Comparison of ENCODE assay signal across 10 cellular contexts in genomic region chr12:4293299-4293941, GRCh38. TPM values are rescaled to one million over a fixed set of nuclear protein-coding genes. Genes with fewer than 3 reads are reported as not detected.
DNase-seq lines count a peak whose midpoint lies in the region; ATAC-seq, FAIRE-seq and TF ChIP-seq lines count a peak whose summit lies in the region.
"Had no signal": no experiment of that assay in that cellular context is flagged by ENCODE, and none has a peak within 500 bp of the region (broad histone marks: within the 10 kb centered on the region; RNA-seq: fewer than 3 reads in every experiment).

No MANE protein-coding gene starts in this region.

- no peaks in the 10 kb centered on the region for H3K27me3 Mint-ChIP-seq in CD8-positive, alpha-beta T cell (ENCODE audit: low read depth)
- no peaks in the 10 kb centered on the region for H3K27me3 Mint-ChIP-seq in activated B cell treated with CpG ODN at 0.5 μM for 24 hours
- no peaks in the 10 kb centered on the region for H3K27me3 Mint-ChIP-seq in central memory CD8-positive, alpha-beta T cell
- H3K27me3 Mint-ChIP-seq in neural crest cell (ENCODE audit: low read depth) = no peaks in the 10 kb centered on the region

- peak overlapping the region; percentile 74 for H3K4me3 Mint-ChIP-seq in CD8-positive, alpha-beta T cell
- H3K4me3 Mint-ChIP-seq in activated B cell treated with CpG ODN at 0.5 μM for 24 hours = no peak overlapping the region
- peak overlapping the region; percentile 57 for H3K4me3 Mint-ChIP-seq in central memory CD8-positive, alpha-beta T cell
- peak overlapping the region; percentile 53 for H3K4me3 Mint-ChIP-seq in neural crest cell

- peak overlapping the region; percentile 96 for H3K27ac Mint-ChIP-seq in CD8-positive, alpha-beta T cell
- H3K27ac Mint-ChIP-seq in activated B cell treated with CpG ODN at 0.5 μM for 24 hours (peak overlapping the region; percentile 3), neural crest cell (ENCODE audit: unreplicated experiment) (peak overlapping the region; percentile 87)
- H3K27ac Mint-ChIP-seq in central memory CD8-positive, alpha-beta T cell (ENCODE audit: low read depth) = peak overlapping the region; percentile 91

- ATAC-seq in CD8-positive, alpha-beta T cell = peak; percentile 63
- ATAC-seq in activated B cell treated with CpG ODN at 0.5 μM for 24 hours (ENCODE audit: low read depth) = no peak
- peak; percentile 64 for ATAC-seq in central memory CD8-positive, alpha-beta T cell (replicated peaks; ENCODE audit: extremely low read depth, poor library complexity, severe bottlenecking)
- no peak for ATAC-seq in pancreas
- no peak for ATAC-seq in HG03196 (IDR thresholded peaks at IDR 0.05; ENCODE audit: unreplicated experiment)

- no peaks in the 10 kb centered on the region for H3K27me3 ChIP-seq in CD8-positive, alpha-beta T cell (ENCODE audit: insufficient read depth, low read length)
- H3K27me3 ChIP-seq in pancreas (no peaks in the 10 kb centered on the region), spleen (replicated peaks in 1 of 7) (no peaks in the 10 kb centered on the region)
- H3K27me3 ChIP-seq: BLaER1 had no signal

- no peaks in the 10 kb centered on the region for H3K9me3 ChIP-seq in CD8-positive, alpha-beta T cell (ENCODE audit: low read length)
- H3K9me3 ChIP-seq in pancreas = no peaks in the 10 kb centered on the region
- no peaks in the 10 kb centered on the region for H3K9me3 ChIP-seq in spleen
- H3K9me3 ChIP-seq: BLaER1 had no signal

- WGBS in pancreas, 2 donors = 87 to 90% methylated on average over 14 of the region's 14 CpGs
- WGBS in spleen, 5 donors = 76 to 82% (median 78%) methylated on average over 14 of the region's 14 CpGs

- peaks cover 61% of the 10 kb centered on the region for H3K36me3 ChIP-seq in CD8-positive, alpha-beta T cell (ENCODE audit: insufficient read depth, low read length)
- H3K36me3 ChIP-seq in pancreas (peaks cover 0 to 9% (median 0%) of the 10 kb centered on the region in 3 donors), spleen (peaks cover 0 to 100% (median 47%) of the 10 kb centered on the region in 6 donors)
- H3K36me3 ChIP-seq: BLaER1 had no signal

- TF ChIP-seq CTCF in CD8-positive, alpha-beta T cell (IDR thresholded peaks at IDR 0.05) = no peak
- TF ChIP-seq CTCF in activated B cell treated with CpG ODN at 0.5 μM for 24 hours (IDR thresholded peaks at IDR 0.05) (no peak), neural crest cell (conservative IDR thresholded peaks at IDR 0.05) (no peak), pancreas (IDR thresholded peaks at IDR 0.05) (no peak), spleen (IDR thresholded peaks at IDR 0.05 in 8 of 11, conservative IDR thresholded peaks at IDR 0.05 in 3 of 11) (no peak)

- peaks cover 92% of the 10 kb centered on the region for H3K36me3 Mint-ChIP-seq in CD8-positive, alpha-beta T cell
- H3K36me3 Mint-ChIP-seq in activated B cell treated with CpG ODN at 0.5 μM for 24 hours (ENCODE audit: low read depth) (peaks cover 80% of the 10 kb centered on the region), neural crest cell (ENCODE audit: low read depth) (peaks cover 29% of the 10 kb centered on the region)
- peaks cover 66% of the 10 kb centered on the region for H3K36me3 Mint-ChIP-seq in central memory CD8-positive, alpha-beta T cell (ENCODE audit: insufficient read depth)

- H3K4me1 ChIP-seq in CD8-positive, alpha-beta T cell (ENCODE audit: insufficient read depth, low read length) = peaks cover 47% of the 10 kb centered on the region
- H3K4me1 ChIP-seq in pancreas (no peaks in the 10 kb centered on the region), spleen (peaks cover 0 to 67% (median 21%) of the 10 kb centered on the region in 6 donors)

- CTCF ChIA-PET in CD8-positive, alpha-beta T cell (lab: Charles Lee) = interaction anchor here (1.1 to 2.7 kb wide), 6 partner anchors 10 to 409 kb away, joined by 3 to 15 read pairs (median 5); no protein-coding TSS in a partner anchor
- CTCF ChIA-PET in activated B cell treated with CpG ODN at 0.5 μM for 24 hours (lab: Charles Lee) = no interaction called here

- no peak for TF ChIP-seq POLR2A in spleen (IDR thresholded peaks at IDR 0.05)

- peaks cover 74% of the 10 kb centered on the region for H3K4me1 Mint-ChIP-seq in CD8-positive, alpha-beta T cell (ENCODE audit: low read depth)
- H3K4me1 Mint-ChIP-seq in activated B cell treated with CpG ODN at 0.5 μM for 24 hours (peaks cover 17% of the 10 kb centered on the region), neural crest cell (peaks cover 71% of the 10 kb centered on the region)
- H3K4me1 Mint-ChIP-seq in central memory CD8-positive, alpha-beta T cell = peaks cover 76% of the 10 kb centered on the region

- DNase-seq in CD8-positive, alpha-beta T cell = peak in 2 of 7 experiments; percentile 33 to 36
- DNase-seq in activated B cell treated with CpG ODN at 0.5 μM for 24 hours = no peak
- no peak for DNase-seq in central memory CD8-positive, alpha-beta T cell (ENCODE audit: low spot score in 2 of 2)
- no peak for DNase-seq in neural crest cell (ENCODE audit: low read depth, low spot score)
- no peak for DNase-seq in pancreas
- no peak for DNase-seq in spleen
- no peak for DNase-seq in iPS-NIHi11 (ENCODE audit: low spot score)
- DNase-seq: NCI-H2107 had no signal

- peak overlapping the region; percentile 37 for H3K27ac ChIP-seq in CD8-positive, alpha-beta T cell (ENCODE audit: low read depth, low read length)
- no peak overlapping the region for H3K27ac ChIP-seq in pancreas
- peak overlapping the region in 3 of 8 donors; percentile 30 to 59 (median 34) for H3K27ac ChIP-seq in spleen
- H3K27ac ChIP-seq: BLaER1 had no signal

- H3K4me3 ChIP-seq in CD8-positive, alpha-beta T cell (ENCODE audit: low read depth, low read length) = peak overlapping the region; percentile 17
- H3K4me3 ChIP-seq in pancreas = no peak overlapping the region
- no peak overlapping the region for H3K4me3 ChIP-seq in spleen
- H3K4me3 ChIP-seq: BLaER1 had no signal

- FAIRE-seq in pancreas (lab: Jason Lieb, UNC) = no peak

- intact Hi-C loops in CD8-positive, alpha-beta T cell (cut with DNase I, micrococcal nuclease) = no loop called here
- intact Hi-C loops in activated B cell treated with CpG ODN at 0.5 μM for 24 hours (cut with micrococcal nuclease) (no loop called here), pancreas (cut with DNase I) (no loop called here), spleen (cut with DNase I; ENCODE audit: low total_unique reads) (no loop called here)

- POLR2A ChIA-PET in CD8-positive, alpha-beta T cell (lab: Charles Lee) = interaction anchor here (0.6 to 1.5 kb wide), 4 partner anchors 21 to 36 kb away, joined by 3 to 6 read pairs (median 4); no protein-coding TSS in a partner anchor
- POLR2A ChIA-PET in activated B cell treated with CpG ODN at 0.5 μM for 24 hours (lab: Charles Lee) = interaction anchor here (1.3 kb wide), 1 partner anchor 420 kb away, joined by 3 read pairs; the partner anchor contains the start of gene PARP11

- no peaks in the 10 kb centered on the region for H3K9me3 Mint-ChIP-seq in CD8-positive, alpha-beta T cell
- H3K9me3 Mint-ChIP-seq in activated B cell treated with CpG ODN at 0.5 μM for 24 hours (no peaks in the 10 kb centered on the region), neural crest cell (no peaks in the 10 kb centered on the region)
- no peaks in the 10 kb centered on the region for H3K9me3 Mint-ChIP-seq in central memory CD8-positive, alpha-beta T cell

RNA-seq across cellular contexts. Expression of gene CCND2, which starts 19.9 kb away (rescaled TPM):
- 100 to 1,000 TPM; 155 TPM for total RNA-seq in CD8-positive, alpha-beta T cell
- total RNA-seq in activated B cell treated with CpG ODN at 0.5 μM for 24 hours = 230 and 237 TPM in 2 replicates
- total RNA-seq in neural crest cell = 186 TPM in 2 replicates
- 10 to 100 TPM; 51.5 to 75.6 (median 63.5) TPM for total RNA-seq in pancreas
- 1 to 10 TPM; 6.3 to 9.1 TPM for polyA plus RNA-seq in pancreas
- 100 to 1,000 TPM in 3 of 7 donors, 10 to 100 TPM in 4; 56.1 to 110 (median 65.1) TPM for total RNA-seq in spleen
- polyA plus RNA-seq in spleen = 10 to 100 TPM in 2 of 3 donors, 1 to 10 TPM in 1; 9.4 to 15.2 (median 13.8) TPM

RNA-seq across cellular contexts. Expression of gene TIGAR, which starts 27.6 kb away (rescaled TPM):
- 10 to 100 TPM; 14.0 to 15.8 TPM for total RNA-seq in CD8-positive, alpha-beta T cell
- total RNA-seq in activated B cell treated with CpG ODN at 0.5 μM for 24 hours (10.0 and 10.2 TPM in 2 replicates), neural crest cell (15.4 and 18.1 TPM in 2 replicates), pancreas (1 to 10 TPM in 5 of 6 donors, under 1 TPM in 1; 0.51 to 5.5 (median 1.8) TPM), spleen (10 to 100 TPM in 6 of 7 donors, 1 to 10 TPM in 1; 7.1 to 16.7 (median 12.6) TPM)
- polyA plus RNA-seq in pancreas (1 to 10 TPM; 1.4 to 2.3 TPM), spleen (1 to 10 TPM; 4.5 to 9.0 (median 5.1) TPM)

Comparison
In these comparisons a context has a peak if more than half of its experiments do, and no peak if none do; other contexts are left out.
1. ATAC-seq: peak in CD8-positive, alpha-beta T cell (single experiment) and central memory CD8-positive, alpha-beta T cell (single experiment); none in activated B cell treated with CpG ODN at 0.5 μM for 24 hours (single experiment), pancreas (0 of 4) and HG03196 (single experiment).
2. H3K27ac Mint-ChIP-seq: peak in every context shown above with its lines; median percentile 96 in CD8-positive, alpha-beta T cell; 91 in central memory CD8-positive, alpha-beta T cell; 87 in neural crest cell; 3 in activated B cell treated with CpG ODN at 0.5 μM for 24 hours.